33 cellular contexts compared by ENCODE assay signal in genomic region chr6:11926594-11927407, GRCh38.
"Had no signal": no experiment of that assay in that cellular context is flagged by ENCODE, and none has a peak within 500 bp of the region (broad histone marks: within the 10 kb centered on the region; RNA-seq: fewer than 3 reads in every experiment).

No MANE protein-coding gene starts in this region.

- H3K27me3 ChIP-seq: ascending aorta, cardiac muscle cell, colonic mucosa, esophagus squamous epithelium, left lung, pancreas, thyroid gland, upper lobe of right lung had no signal

- H3K4me1 Mint-ChIP-seq: activated naive CD8-positive, alpha-beta T cell treated with anti-CD3 and anti-CD28 coated beads for 36 hours; brain had no signal

- ATAC-seq: left lung; lower lobe of right lung; mucosa of descending colon; natural killer cell treated with Interleukin-12 subunit alpha and Interleukin-12 subunit beta and Interleukin-15 and Interleukin-18, amount 100 ng/mL, for 72 hours; pancreas; psoas muscle; stimulated activated memory B cell treated with anti-CD40 and anti-IgM and Interleukin-4, amounts not matched to agents 10 μg/mL and 1 μg/mL and 100 μg/mL, for 72 hours; stimulated activated naive CD8-positive, alpha-beta T cell treated with anti-CD3 and anti-CD28 coated beads, Interleukin-15, amount 100 ng/mL, for 72 hours; upper lobe of right lung had no signal

- H3K27ac ChIP-seq: ascending aorta, cardiac muscle cell, colonic mucosa, epithelial cell of prostate, esophagus squamous epithelium, left lung, lower lobe of right lung, pancreas, psoas muscle, thyroid gland, upper lobe of right lung, WERI-Rb-1 had no signal

- H3K4me2 ChIP-seq: smooth muscle cell had no signal

- H3K9me3 ChIP-seq: ascending aorta, colonic mucosa, esophagus squamous epithelium, left lung, lower lobe of right lung, mucosa of descending colon, pancreas, psoas muscle, thyroid gland, upper lobe of right lung had no signal

- H3K27ac Mint-ChIP-seq: activated naive CD8-positive, alpha-beta T cell treated with anti-CD3 and anti-CD28 coated beads for 36 hours; natural killer cell treated with Interleukin-12 subunit alpha and Interleukin-12 subunit beta and Interleukin-15 and Interleukin-18, amount 100 ng/mL, for 72 hours; stimulated activated memory B cell treated with anti-CD40 and anti-IgM and Interleukin-4, amounts not matched to agents 10 μg/mL and 1 μg/mL and 100 μg/mL, for 72 hours; T-helper 2 cell treated with Interferon-gamma antibody and Interleukin-4, amounts not matched to agents 5 μg/mL and 100 μg/mL, for 36 hours had no signal

- DNase-seq: activated CD4-positive, alpha-beta T cell treated with anti-CD3 and anti-CD28 coated beads, Interleukin-2, amount 50 U/mL, for 1 hour; activated effector memory CD4-positive, alpha-beta T cell treated with Interleukin-2 at 50 U/mL for 16 hours; activated naive CD4-positive, alpha-beta T cell treated with Interleukin-2 at 50 U/mL for 16 hours; activated naive CD8-positive, alpha-beta T cell treated with anti-CD3 and anti-CD28 coated beads for 36 hours; activated T-cell treated with anti-CD3 and anti-CD28 coated beads for 4 hours; cerebellar nuclear complex; colonic mucosa; effector CD8-positive, alpha-beta T cell; esophagus squamous epithelium; foreskin melanocyte; left lung; lower lobe of right lung; mesendoderm; mucosa of descending colon; pancreas; psoas muscle; stimulated activated CD4-positive, alpha-beta T cell treated with anti-CD3 and anti-CD28 coated beads, Interleukin-1b, Interleukin-23, amount 100 ng/mL, for 48 hours; stimulated activated CD4-positive, alpha-beta T cell treated with anti-CD3 and anti-CD28 coated beads, Interleukin-4, amount 100 ng/mL, for 4 hours; stimulated activated CD8-positive, alpha-beta memory T cell treated with anti-CD3 and anti-CD28 coated beads, Interleukin-4, amount 100 ng/mL, for 48 hours; stimulated activated naive CD8-positive, alpha-beta T cell treated with anti-CD3 and anti-CD28 coated beads, Interleukin-15, amount 100 ng/mL, for 72 hours; substantia nigra; T-helper 1 cell; thyroid gland; upper lobe of right lung; WERI-Rb-1 had no signal

- H3K36me3 Mint-ChIP-seq: activated naive CD8-positive, alpha-beta T cell treated with anti-CD3 and anti-CD28 coated beads for 36 hours; brain; natural killer cell treated with Interleukin-12 subunit alpha and Interleukin-12 subunit beta and Interleukin-15 and Interleukin-18, amount 100 ng/mL, for 72 hours; stimulated activated memory B cell treated with anti-CD40 and anti-IgM and Interleukin-4, amounts not matched to agents 10 μg/mL and 1 μg/mL and 100 μg/mL, for 72 hours had no signal

- H3K4me3 Mint-ChIP-seq: activated naive CD8-positive, alpha-beta T cell treated with anti-CD3 and anti-CD28 coated beads for 36 hours; brain; natural killer cell treated with Interleukin-12 subunit alpha and Interleukin-12 subunit beta and Interleukin-15 and Interleukin-18, amount 100 ng/mL, for 72 hours; stimulated activated memory B cell treated with anti-CD40 and anti-IgM and Interleukin-4, amounts not matched to agents 10 μg/mL and 1 μg/mL and 100 μg/mL, for 72 hours; stimulated activated naive CD8-positive, alpha-beta T cell treated with anti-CD3 and anti-CD28 coated beads, Interleukin-15, amount 100 ng/mL, for 72 hours; T-helper 2 cell treated with Interferon-gamma antibody and Interleukin-4, amounts not matched to agents 5 μg/mL and 100 μg/mL, for 36 hours had no signal

- H3K4me3 ChIP-seq: ascending aorta, cardiac muscle cell, colonic mucosa, esophagus squamous epithelium, left lung, lower lobe of right lung, mucosa of descending colon, pancreas, psoas muscle, smooth muscle cell, thyroid gland, upper lobe of right lung had no signal

- H3K4me1 ChIP-seq: colonic mucosa, esophagus squamous epithelium, left lung, lower lobe of right lung, pancreas, psoas muscle, thyroid gland, upper lobe of right lung had no signal

- H3K27me3 Mint-ChIP-seq: activated naive CD8-positive, alpha-beta T cell treated with anti-CD3 and anti-CD28 coated beads for 36 hours; stimulated activated naive CD8-positive, alpha-beta T cell treated with anti-CD3 and anti-CD28 coated beads, Interleukin-15, amount 100 ng/mL, for 72 hours had no signal

- H3K36me3 ChIP-seq: ascending aorta, cardiac muscle cell, colonic mucosa, esophagus squamous epithelium, left lung, lower lobe of right lung, pancreas, thyroid gland, upper lobe of right lung, WERI-Rb-1 had no signal

- H3K9me3 Mint-ChIP-seq: activated naive CD8-positive, alpha-beta T cell treated with anti-CD3 and anti-CD28 coated beads for 36 hours; brain; natural killer cell treated with Interleukin-12 subunit alpha and Interleukin-12 subunit beta and Interleukin-15 and Interleukin-18, amount 100 ng/mL, for 72 hours; stimulated activated memory B cell treated with anti-CD40 and anti-IgM and Interleukin-4, amounts not matched to agents 10 μg/mL and 1 μg/mL and 100 μg/mL, for 72 hours; stimulated activated naive CD8-positive, alpha-beta T cell treated with anti-CD3 and anti-CD28 coated beads, Interleukin-15, amount 100 ng/mL, for 72 hours; T-helper 2 cell treated with Interferon-gamma antibody and Interleukin-4, amounts not matched to agents 5 μg/mL and 100 μg/mL, for 36 hours had no signal
